Comparison of ENCODE assay signal across 25 cellular contexts in genomic region chr6:44805239-44805849, GRCh38.
DNase-seq lines count a peak whose midpoint lies in the region; ATAC-seq and TF ChIP-seq lines count a peak whose summit lies in the region.
"Had no signal": no experiment of that assay in that cellular context is flagged by ENCODE, and none has a peak within 500 bp of the region (broad histone marks: within the 10 kb centered on the region; RNA-seq: fewer than 3 reads in every experiment).

No MANE protein-coding gene starts in this region.

- H3K4me3 ChIP-seq in CD8-positive, alpha-beta T cell (ENCODE audit: low read depth, low read length), result no peak overlapping the region
- H3K4me3 ChIP-seq in retinal pigment epithelial cell (ENCODE audit: low read length) (no peak overlapping the region), transverse colon (no peak overlapping the region)
- H3K4me3 ChIP-seq: BLaER1, breast epithelium, SK-N-MC had no signal

- no peaks in the 10 kb centered on the region for H3K36me3 ChIP-seq in CD8-positive, alpha-beta T cell (ENCODE audit: insufficient read depth, low read length)
- H3K36me3 ChIP-seq in transverse colon, result no peaks in the 10 kb centered on the region
- H3K36me3 ChIP-seq: BLaER1, breast epithelium had no signal

- no peak for TF ChIP-seq CTCF in CD8-positive, alpha-beta T cell (IDR thresholded peaks at IDR 0.05)
- TF ChIP-seq CTCF in retinal pigment epithelial cell (conservative IDR thresholded peaks at IDR 0.05; ENCODE audit: low read depth, low read length) (no peak), transverse colon (IDR thresholded peaks at IDR 0.05) (no peak)

- POLR2A ChIA-PET in CD8-positive, alpha-beta T cell (lab: Charles Lee), result no interaction called here

- CTCF ChIA-PET in CD8-positive, alpha-beta T cell (lab: Charles Lee), result no interaction called here

- H3K4me1 Mint-ChIP-seq in CD8-positive, alpha-beta T cell (ENCODE audit: low read depth), result peaks cover 11% of the 10 kb centered on the region

- ATAC-seq in CD8-positive, alpha-beta T cell, result no peak
- ATAC-seq: activated CD8-positive, alpha-beta T cell treated with anti-CD3 and anti-CD28 coated beads, Interleukin-2, amount 10 ng/mL, durations not matched to agents 7 days and 5 days; activated T-cell treated with anti-CD3 and anti-CD28 coated beads, Interleukin-2, amount 50 U/mL, for 4 hours; esophagus mucosa; PC-3 had no signal

- H3K4me1 ChIP-seq in CD8-positive, alpha-beta T cell (ENCODE audit: insufficient read depth, low read length), result no peaks in the 10 kb centered on the region
- peaks cover under 1 to 10% (median 2%) of the 10 kb centered on the region in 4 donors for H3K4me1 ChIP-seq in transverse colon
- H3K4me1 ChIP-seq: BLaER1 had no signal

- no peaks in the 10 kb centered on the region for H3K27me3 ChIP-seq in CD8-positive, alpha-beta T cell (ENCODE audit: insufficient read depth, low read length)
- H3K27me3 ChIP-seq in transverse colon, result no peaks in the 10 kb centered on the region
- H3K27me3 ChIP-seq: BLaER1, breast epithelium had no signal

- TF ChIP-seq POLR2A in transverse colon (IDR thresholded peaks at IDR 0.05), result no peak

- intact Hi-C loops in CD8-positive, alpha-beta T cell (cut with DNase I, micrococcal nuclease), result no loop called here
- intact Hi-C loops in transverse colon (cut with DNase I; ENCODE audit: low total_unique reads), result no loop called here

- H3K9me3 ChIP-seq in CD8-positive, alpha-beta T cell (ENCODE audit: low read length), result no peaks in the 10 kb centered on the region
- no peaks in the 10 kb centered on the region for H3K9me3 ChIP-seq in transverse colon
- H3K9me3 ChIP-seq: BLaER1, breast epithelium had no signal

- H3K27ac Mint-ChIP-seq in CD8-positive, alpha-beta T cell, result peak overlapping the region; percentile 17
- H3K27ac Mint-ChIP-seq: activated CD8-positive, alpha-beta T cell treated with anti-CD3 and anti-CD28 coated beads, Interleukin-2, amount 10 ng/mL, durations not matched to agents 7 days and 5 days; activated naive CD4-positive, alpha-beta T cell treated with anti-CD3 and anti-CD28 coated beads, Interleukin-2, amount 50 U/mL, for 24 hours had no signal

- H3K36me3 Mint-ChIP-seq in CD8-positive, alpha-beta T cell, result peaks cover 7% of the 10 kb centered on the region
- H3K36me3 Mint-ChIP-seq: activated naive CD4-positive, alpha-beta T cell treated with anti-CD3 and anti-CD28 coated beads, Interleukin-2, amount 50 U/mL, for 24 hours had no signal

- 53 to 59% methylated on average over 2 to 7 of the region's 7 CpGs for WGBS in transverse colon (ENCODE audit: low coverage in 1 of 2), 2 donors

- no peak overlapping the region for H3K27ac ChIP-seq in CD8-positive, alpha-beta T cell (ENCODE audit: low read depth, low read length)
- no peak overlapping the region for H3K27ac ChIP-seq in transverse colon
- H3K27ac ChIP-seq: BLaER1, breast epithelium, SK-N-MC had no signal

- H3K4me3 Mint-ChIP-seq in CD8-positive, alpha-beta T cell, result no peak overlapping the region
- H3K4me3 Mint-ChIP-seq: activated CD8-positive, alpha-beta T cell treated with anti-CD3 and anti-CD28 coated beads, Interleukin-2, amount 10 ng/mL, durations not matched to agents 7 days and 5 days; activated naive CD4-positive, alpha-beta T cell treated with anti-CD3 and anti-CD28 coated beads, Interleukin-2, amount 50 U/mL, for 24 hours; activated T-cell treated with anti-CD3 and anti-CD28 coated beads, Interleukin-2, amount 50 U/mL, for 4 hours; nephron had no signal

- no peak for DNase-seq in CD8-positive, alpha-beta T cell
- DNase-seq in RPMI7951 (ENCODE audit: low read depth) (peak; percentile 19), fibroblast of peridontal ligament (ENCODE audit: extremely low read depth) (peak; percentile 47), retinal pigment epithelial cell (ENCODE audit: low read depth) (peak; percentile 20), transverse colon (no peak), NCI-H1417 treated with DMSO at 0.1 percent for 48 hours (lab: John Stamatoyannopoulos, UW) (no peak), epidermal melanocyte (ENCODE audit: insufficient read length, low spot score) (no peak), NCI-H2081 treated with DMSO at 0.1 percent for 48 hours (lab: John Stamatoyannopoulos, UW) (no peak)
- DNase-seq: activated CD8-positive, alpha-beta T cell treated with anti-CD3 and anti-CD28 coated beads, Interleukin-2, amount 10 ng/mL, durations not matched to agents 7 days and 5 days; activated T-cell treated with anti-CD3 and anti-CD28 coated beads, Interleukin-2, amount 50 U/mL, for 4 hours; GDM1; hypothalamus; NCI-H1417; NCI-H2171 treated with DMSO at 0.1 percent for 48 hours; NCI-H774; PC-3; stimulated activated naive CD4-positive, alpha-beta T cell treated with Interleukin-2 at 50 U/mL for 16 hours; T-helper 9 cell; trophoblast cell had no signal

- no peaks in the 10 kb centered on the region for H3K27me3 Mint-ChIP-seq in CD8-positive, alpha-beta T cell (ENCODE audit: low read depth)
- H3K27me3 Mint-ChIP-seq: activated naive CD4-positive, alpha-beta T cell treated with anti-CD3 and anti-CD28 coated beads, Interleukin-2, amount 50 U/mL, for 24 hours had no signal

- no peaks in the 10 kb centered on the region for H3K9me3 Mint-ChIP-seq in CD8-positive, alpha-beta T cell
- H3K9me3 Mint-ChIP-seq: activated naive CD4-positive, alpha-beta T cell treated with anti-CD3 and anti-CD28 coated beads, Interleukin-2, amount 50 U/mL, for 24 hours; activated T-cell treated with anti-CD3 and anti-CD28 coated beads, Interleukin-2, amount 50 U/mL, for 4 hours; nephron had no signal

- in situ Hi-C loops in transverse colon (cut with MboI; ENCODE audit: low pct_ligation_motif_present in 1 of 4, low pct_unique_long_range_greater_than_20kb in 1 of 4, low sequenced_read_pairs in 3 of 4), result no loop called here

- no peak for TF ChIP-seq EP300 in transverse colon (IDR thresholded peaks at IDR 0.05; ENCODE audit: low read depth)

Comparison
In these comparisons a context has a peak if more than half of its experiments do, and no peak if none do; other contexts are left out.
1. DNase-seq: peak in RPMI7951 (single experiment), fibroblast of peridontal ligament (single experiment) and retinal pigment epithelial cell (single experiment); none in CD8-positive, alpha-beta T cell (0 of 7), transverse colon (single experiment), NCI-H1417 treated with DMSO at 0.1 percent for 48 hours (single experiment), epidermal melanocyte (single experiment) and NCI-H2081 treated with DMSO at 0.1 percent for 48 hours (single experiment).